In genomic region chr18:11665146-11665545, GRCh38 we compare ENCODE assay signal across 6 cellular contexts. TPM values are rescaled to one million over a fixed set of nuclear protein-coding genes. Genes with fewer than 3 reads are reported as not detected.
"Had no signal": no experiment of that assay in that cellular context is flagged by ENCODE, and none has a peak within 500 bp of the region (broad histone marks: within the 10 kb centered on the region; RNA-seq: fewer than 3 reads in every experiment).

No MANE protein-coding gene starts in this region.

- H3K4me3 ChIP-seq: GM23338 had no signal

- H3K4me3 Mint-ChIP-seq: GM23338, H9 had no signal

- DNase-seq: H9, HCEC 1CT, IMR-90 had no signal

- H3K9me3 Mint-ChIP-seq: GM23338, H9 had no signal

- ATAC-seq: GM23338 had no signal

- H3K27ac Mint-ChIP-seq: GM23338, H9 had no signal

RNA-seq across cellular contexts. Expression of gene SLC35G4, which starts 55.8 kb away (rescaled TPM):
- total RNA-seq: GM23338, H1, H9, HT-29, IMR-90 had no signal
- polyA plus RNA-seq: GM23338, H1, IMR-90 had no signal
